Comparison of ENCODE assay signal across 19 cellular contexts in the genomic region with DNA sequence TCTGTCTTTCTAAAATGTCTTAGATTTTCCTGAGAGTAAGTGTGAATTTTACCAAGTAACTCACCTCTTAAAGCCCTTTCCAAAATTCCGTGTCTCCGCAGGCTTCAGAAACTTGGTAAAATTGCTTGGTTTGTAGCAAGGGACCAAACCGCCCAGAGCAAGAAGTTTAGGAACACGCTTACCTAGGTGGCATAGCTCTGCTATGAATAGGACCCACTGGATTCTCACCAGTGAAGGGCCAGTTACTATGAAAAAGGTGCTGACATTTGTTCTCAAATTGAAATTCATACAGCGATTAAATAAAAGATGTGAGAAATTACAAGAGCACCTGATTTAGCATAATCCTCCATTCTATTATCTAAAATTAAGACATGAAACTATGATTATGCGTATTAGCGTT. TPM values are rescaled to one million over a fixed set of nuclear protein-coding genes. Genes with fewer than 3 reads are reported as not detected.
DNase-seq lines count a peak whose midpoint lies in the region; ATAC-seq, FAIRE-seq and TF ChIP-seq lines count a peak whose summit lies in the region.
"Had no signal": no experiment of that assay in that cellular context is flagged by ENCODE, and none has a peak within 500 bp of the region (broad histone marks: within the 10 kb centered on the region; RNA-seq: fewer than 3 reads in every experiment).

No MANE protein-coding gene starts in this region.

- CTCF ChIA-PET in Caco-2 (lab: Charles Lee), result interaction anchor here (0.8 to 2.8 kb wide), 9 partner anchors 37 to 472 kb away, joined by 3 to 24 read pairs (median 6); no protein-coding TSS in a partner anchor
- CTCF ChIA-PET in HCT116 (lab: Charles Lee), result interaction anchor here (0.7 to 3.9 kb wide), 18 partner anchors 45 to 812 kb away, joined by 3 to 67 read pairs (median 4); no protein-coding TSS in a partner anchor
- CTCF ChIA-PET in PC-3 (lab: Charles Lee), result interaction anchor here (0.7 kb wide), 1 partner anchor 51 kb away, joined by 3 read pairs; no protein-coding TSS in a partner anchor

- no peaks in the 10 kb centered on the region for H3K27me3 Mint-ChIP-seq in Caco-2 (ENCODE audit: insufficient read depth, unreplicated experiment)

- DNase-seq in Caco-2 (no peak), HCT116 (ENCODE audit: low read depth, low spot score) (no peak), WERI-Rb-1 (no peak), keratinocyte (ENCODE audit: low read depth, low spot score) (no peak), GM19239 (ENCODE audit: insufficient read length, low spot score) (no peak), PC-3 (no peak)
- DNase-seq: DMS153, MV-4-11, NCI-H1930, NCI-H510A had no signal

- H3K9me2 ChIP-seq in HCT116 (ENCODE audit: insufficient read depth) (no peaks in the 10 kb centered on the region), PC-3 (replicated peaks; ENCODE audit: low read length) (no peaks in the 10 kb centered on the region)

- H3K9me1 ChIP-seq in keratinocyte (ENCODE audit: control insufficient read depth, extremely low read depth, insufficient read depth, low read length), result no peaks in the 10 kb centered on the region

- no peaks in the 10 kb centered on the region for H3F3A ChIP-seq in PC-3 (ENCODE audit: low read length, unreplicated experiment)

- dilution Hi-C loops in keratinocyte (cut with MboI; ENCODE audit: extremely low pct_ligation_motif_present, low sequenced_read_pairs), result no loop called here

- intact Hi-C loops in Caco-2 (cut with micrococcal nuclease; ENCODE audit: unreplicated experiment) (no loop called here), HCT116 (cut with micrococcal nuclease) (loop anchor here (2.0 to 5.0 kb wide), 3 partner anchors 305 to 810 kb away; no protein-coding TSS in a partner anchor), PC-3 (cut with micrococcal nuclease) (loop anchor here (5.0 kb wide), 1 partner anchor 95 kb away; no protein-coding TSS in a partner anchor)

- FAIRE-seq in keratinocyte (lab: Jason Lieb, UNC), result no peak
- FAIRE-seq in GM19239 (lab: Jason Lieb, UNC), result no peak

- H3K9me3 Mint-ChIP-seq in Caco-2 (ENCODE audit: unreplicated experiment), result no peaks in the 10 kb centered on the region
- H3K9me3 Mint-ChIP-seq: activated CD4-positive, alpha-beta memory T cell treated with anti-CD3 and anti-CD28 coated beads for 36 hours; memory B cell; neural crest cell; stimulated activated memory B cell treated with anti-CD40 and anti-IgM and Interleukin-4, amounts not matched to agents 10 μg/mL and 1 μg/mL and 100 μg/mL, for 72 hours had no signal

- no peaks in the 10 kb centered on the region for H3K27me3 ChIP-seq in Caco-2 (replicated peaks; ENCODE audit: control insufficient read depth, insufficient read depth, low read length)
- H3K27me3 ChIP-seq in HCT116 (ENCODE audit: insufficient read depth, low read length), result no peaks in the 10 kb centered on the region
- no peaks in the 10 kb centered on the region for H3K27me3 ChIP-seq in WERI-Rb-1 (ENCODE audit: insufficient read depth, low read depth, severe bottlenecking)
- H3K27me3 ChIP-seq in keratinocyte (ENCODE audit: control insufficient read depth, extremely low read depth, insufficient read depth, low read length), result no peaks in the 10 kb centered on the region
- no peaks in the 10 kb centered on the region for H3K27me3 ChIP-seq in PC-3 (ENCODE audit: low read length)
- H3K27me3 ChIP-seq: BLaER1, cardiac muscle cell, transverse colon had no signal

- RAD21 ChIA-PET in HCT116 (lab: Charles Lee; ENCODE audit: low non-redundant PET in 1 of 2, low total read pairs in 2 of 2, uncharacterized antibody in 2 of 2, unreplicated experiment in 2 of 2), result interaction anchor here (0.7 to 1.6 kb wide), 8 partner anchors 31 to 503 kb away, joined by 3 to 8 read pairs (median 5); a partner anchor contains a TSS

- TF ChIP-seq POLR2A in HCT116 (IDR thresholded peaks at IDR 0.05; ENCODE audit: borderline replicate concordance, extremely low read depth, insufficient read depth, insufficient read length), result no peak

- H3K27ac Mint-ChIP-seq in Caco-2 (ENCODE audit: unreplicated experiment), result no peak overlapping the region
- H3K27ac Mint-ChIP-seq: activated CD4-positive, alpha-beta memory T cell treated with anti-CD3 and anti-CD28 coated beads for 36 hours; memory B cell had no signal

- H3K36me3 ChIP-seq in Caco-2 (ENCODE audit: control insufficient read depth, insufficient read depth, low read length) (no peaks in the 10 kb centered on the region), HCT116 (ENCODE audit: control insufficient read depth in 1 of 2, insufficient read depth in 2 of 2, low read length in 2 of 2) (no peaks in the 10 kb centered on the region), WERI-Rb-1 (no peaks in the 10 kb centered on the region), keratinocyte (ENCODE audit: control insufficient read depth in 2 of 2, extremely low read depth in 1 of 2, insufficient read depth in 2 of 2, low read length in 2 of 2) (no peaks in the 10 kb centered on the region), PC-3 (ENCODE audit: low read depth, low read length) (no peaks in the 10 kb centered on the region)
- H3K36me3 ChIP-seq: BLaER1, cardiac muscle cell, transverse colon had no signal

- no peak for TF ChIP-seq CTCF in Caco-2 (IDR thresholded peaks at IDR 0.05; ENCODE audit: insufficient read depth in 1 of 2, low read depth in 1 of 2, low read length in 1 of 2, severe bottlenecking in 1 of 2, unreplicated experiment in 1 of 2)
- no peak for TF ChIP-seq CTCF in HCT116 (IDR thresholded peaks at IDR 0.05 in 2 of 3, conservative IDR thresholded peaks at IDR 0.05 in 1 of 3; ENCODE audit: borderline replicate concordance in 1 of 3, insufficient read depth in 1 of 3, low read depth in 2 of 3, low read length in 2 of 3)
- no peak for TF ChIP-seq CTCF in WERI-Rb-1 (IDR thresholded peaks at IDR 0.05; ENCODE audit: low read depth, low read length)
- TF ChIP-seq CTCF in keratinocyte (optimal IDR thresholded peaks at IDR 0.05 in 1 of 3, IDR thresholded peaks at IDR 0.05 in 1 of 3, conservative IDR thresholded peaks at IDR 0.05 in 1 of 3; ENCODE audit: extremely low read depth in 1 of 3, insufficient read depth in 2 of 3, low read length in 3 of 3), result no peak
- no peak for TF ChIP-seq CTCF in PC-3 (conservative IDR thresholded peaks at IDR 0.05; ENCODE audit: low read depth, low read length)

- H4K20me1 ChIP-seq in HCT116 (ENCODE audit: insufficient read depth) (no peaks in the 10 kb centered on the region), keratinocyte (ENCODE audit: control insufficient read depth, extremely low read depth, insufficient read depth, low read length) (no peaks in the 10 kb centered on the region), PC-3 (ENCODE audit: low read length) (no peaks in the 10 kb centered on the region)
- H4K20me1 ChIP-seq: BLaER1 had no signal

- BruUV-seq in Caco-2 (replicated peaks; lab: Mats Ljungman, UMichigan) (no TSS peak), HCT116 (replicated peaks; lab: Mats Ljungman, UMichigan) (no TSS peak), PC-3 (replicated peaks; lab: Mats Ljungman, UMichigan) (no TSS peak)

- POLR2A ChIA-PET in Caco-2 (lab: Charles Lee) (no interaction called here), HCT116 (lab: Charles Lee) (interaction anchor here (0.7 to 1.5 kb wide), 3 partner anchors 54 to 353 kb away, joined by 4 to 7 read pairs (median 4); no protein-coding TSS in a partner anchor), PC-3 (lab: Charles Lee; ENCODE audit: unreplicated experiment) (no interaction called here)

- H3K79me2 ChIP-seq in HCT116 (ENCODE audit: insufficient read depth, low read length) (no peaks in the 10 kb centered on the region), keratinocyte (ENCODE audit: control insufficient read depth, insufficient read depth, low read length) (no peaks in the 10 kb centered on the region), PC-3 (ENCODE audit: low read length) (no peaks in the 10 kb centered on the region)

- H3K9ac ChIP-seq in HCT116 (ENCODE audit: low read length), result 0 out of 2 replicates have a peak overlapping the region, but pooled peaks have one; percentile 41
- H3K9ac ChIP-seq in keratinocyte (ENCODE audit: control insufficient read depth, extremely low read depth, insufficient read depth, low read length), result no peak overlapping the region
- H3K9ac ChIP-seq in PC-3 (ENCODE audit: low read length), result no peak overlapping the region
- H3K9ac ChIP-seq: BLaER1 had no signal

- peak overlapping the region; percentile 44; the same call in 1 of the 2 replicates for H3K27ac ChIP-seq in HCT116 (ENCODE audit: low read depth, low read length)
- H3K27ac ChIP-seq in WERI-Rb-1, result no peak overlapping the region
- H3K27ac ChIP-seq in keratinocyte (ENCODE audit: control insufficient read depth, insufficient read depth, low read length), result no peak overlapping the region
- no peak overlapping the region for H3K27ac ChIP-seq in PC-3 (ENCODE audit: low read length)
- H3K27ac ChIP-seq: BLaER1, cardiac muscle cell, transverse colon had no signal

- ATAC-seq in HCT116, result no peak
- no peak for ATAC-seq in PC-3
- ATAC-seq in GM21423 (IDR thresholded peaks at IDR 0.05; ENCODE audit: unreplicated experiment), result no peak
- ATAC-seq: esophagus mucosa; stimulated activated memory B cell treated with anti-CD40 and anti-IgM and Interleukin-4, amounts not matched to agents 10 μg/mL and 1 μg/mL and 100 μg/mL, for 72 hours had no signal

- H3K4me1 ChIP-seq in Caco-2 (0 out of 2 replicates have a peak, but pooled peaks cover 6% of the 10 kb centered on the region), HCT116 (ENCODE audit: control insufficient read depth in 1 of 2, insufficient read depth in 2 of 2, low read length in 2 of 2) (peaks cover 4 to 9% of the 10 kb centered on the region in 2 experiments; a peak in 3 of 4 replicates), keratinocyte (ENCODE audit: control insufficient read depth, extremely low read depth, insufficient read depth, low read length) (no peaks in the 10 kb centered on the region), PC-3 (ENCODE audit: insufficient read depth, low read length) (peaks cover 14% of the 10 kb centered on the region; the same call in 1 of the 2 replicates)

- peak overlapping the region; percentile 58 for H3K4me3 Mint-ChIP-seq in Caco-2 (ENCODE audit: unreplicated experiment)

- H2AFZ ChIP-seq in HCT116 (ENCODE audit: low read depth, low read length, poor library complexity, severe bottlenecking), result peak overlapping the region; percentile 63
- peak overlapping the region; percentile 17 for H2AFZ ChIP-seq in keratinocyte (ENCODE audit: control insufficient read depth, low read length)
- H2AFZ ChIP-seq in PC-3 (ENCODE audit: low read length), result no peak overlapping the region

- no peak for TF ChIP-seq RAD21 in HCT116 (IDR thresholded peaks at IDR 0.05; ENCODE audit: low read depth)

- peaks cover 10% of the 10 kb centered on the region for H3K4me1 Mint-ChIP-seq in Caco-2 (ENCODE audit: low read depth, unreplicated experiment)
- H3K4me1 Mint-ChIP-seq: memory B cell, neural crest cell had no signal

- H3K9me3 ChIP-seq in Caco-2, result no peaks in the 10 kb centered on the region
- H3K9me3 ChIP-seq in HCT116 (ENCODE audit: control insufficient read depth in 1 of 2, insufficient read depth in 1 of 2, low read depth in 1 of 2, low read length in 2 of 2), result no peaks in the 10 kb centered on the region
- H3K9me3 ChIP-seq in WERI-Rb-1 (ENCODE audit: severe bottlenecking), result no peaks in the 10 kb centered on the region
- no peaks in the 10 kb centered on the region for H3K9me3 ChIP-seq in keratinocyte (ENCODE audit: control insufficient read depth, low read depth, low read length)
- no peaks in the 10 kb centered on the region for H3K9me3 ChIP-seq in PC-3 (ENCODE audit: low read length)
- H3K9me3 ChIP-seq: BLaER1, transverse colon had no signal

- H3K4me2 ChIP-seq in HCT116 (ENCODE audit: low read length) (peak overlapping the region; percentile 68), keratinocyte (ENCODE audit: control insufficient read depth, extremely low read depth, insufficient read depth, low read depth, low read length) (peak overlapping the region; percentile 54), PC-3 (ENCODE audit: low read length) (no peak overlapping the region)
- H3K4me2 ChIP-seq: BLaER1 had no signal

- H3K4me3 ChIP-seq in Caco-2 (ENCODE audit: low read depth, low read length) (peak overlapping the region; percentile 32), HCT116 (replicated peaks in 1 of 2; ENCODE audit: low read depth in 1 of 2, low read length in 2 of 2) (peak overlapping the region; percentile 35 to 52), WERI-Rb-1 (ENCODE audit: low read depth, low read length) (peak overlapping the region; percentile 43; the same call in 1 of the 2 replicates), keratinocyte (ENCODE audit: control insufficient read depth in 2 of 3, extremely low read depth in 1 of 3, insufficient read depth in 2 of 3, low read depth in 1 of 3, low read length in 3 of 3) (peak overlapping the region in 1 of 3 experiments; percentile 23), PC-3 (ENCODE audit: low read length) (no peak overlapping the region)
- H3K4me3 ChIP-seq: BLaER1 had no signal

- H3K36me3 Mint-ChIP-seq in Caco-2 (ENCODE audit: insufficient read depth, unreplicated experiment), result no peaks in the 10 kb centered on the region
- H3K36me3 Mint-ChIP-seq: activated CD4-positive, alpha-beta memory T cell treated with anti-CD3 and anti-CD28 coated beads for 36 hours; memory B cell; stimulated activated memory B cell treated with anti-CD40 and anti-IgM and Interleukin-4, amounts not matched to agents 10 μg/mL and 1 μg/mL and 100 μg/mL, for 72 hours had no signal

RNA-seq across cellular contexts. Expression of a gene that starts 6.7 kb away (rescaled TPM):
- total RNA-seq in Caco-2 (2022), result not detected in 2 replicates
- total RNA-seq in HCT116 (2021; ENCODE audit: unreplicated experiment), result 3.1 TPM
- 0.69 and 0.91 TPM in 2 replicates for polyA plus RNA-seq in HCT116 (2012)
- 0.05 to 0.14 TPM (median 0.13 TPM) in 3 replicates for polyA plus RNA-seq in keratinocyte
- polyA plus RNA-seq in keratinocyte (2011; ENCODE audit: low read depth), result not detected
- polyA plus RNA-seq in keratinocyte (2011; cell fraction: cytosol; rRNA removed), result 0.14 and 0.18 TPM in 2 replicates
- 0.20 TPM in 1 of 2 replicates, not detected in the other for polyA plus RNA-seq in keratinocyte (2011; cell fraction: nucleus; rRNA removed)
- polyA plus RNA-seq in keratinocyte (2012; ENCODE audit: low replicate concordance), result not detected in 2 replicates
- polyA minus RNA-seq in keratinocyte, result not detected in 3 replicates
- not detected for polyA minus RNA-seq in keratinocyte (2011; cell fraction: cytosol; rRNA and poly(A)+ RNA removed)
- polyA minus RNA-seq in keratinocyte (2011; cell fraction: nucleus; rRNA and poly(A)+ RNA removed), result not detected in 2 replicates
- total RNA-seq in PC-3 (2014; rRNA removed), result 0.40 and 0.44 TPM in 2 replicates
- total RNA-seq: activated CD4-positive, alpha-beta memory T cell treated with anti-CD3 and anti-CD28 coated beads for 36 hours; transverse colon had no signal

RNA-seq across cellular contexts. Expression of a gene that starts 45.9 kb away (rescaled TPM):
- total RNA-seq in Caco-2 (2022) (97.4 and 104 TPM in 2 replicates), HCT116 (2021; ENCODE audit: unreplicated experiment) (80.8 TPM), PC-3 (2014; rRNA removed) (30.5 and 35.6 TPM in 2 replicates)
- polyA plus RNA-seq in HCT116 (2012), result 47.2 and 57.1 TPM in 2 replicates
- polyA plus RNA-seq in keratinocyte, result 24.4 to 36.4 TPM (median 27.4 TPM) in 3 replicates
- 116 TPM for polyA plus RNA-seq in keratinocyte (2011; ENCODE audit: low read depth)
- 10.9 and 14.6 TPM in 2 replicates for polyA plus RNA-seq in keratinocyte (2011; cell fraction: cytosol; rRNA removed)
- polyA plus RNA-seq in keratinocyte (2011; cell fraction: nucleus; rRNA removed), result 53.8 and 74.8 TPM in 2 replicates
- polyA plus RNA-seq in keratinocyte (2012; ENCODE audit: low replicate concordance), result 18.5 and 21.5 TPM in 2 replicates
- polyA minus RNA-seq in keratinocyte, result 8.0 to 22.0 TPM (median 17.8 TPM) in 3 replicates
- 16.3 TPM for polyA minus RNA-seq in keratinocyte (2011; cell fraction: cytosol; rRNA and poly(A)+ RNA removed)
- polyA minus RNA-seq in keratinocyte (2011; cell fraction: nucleus; rRNA and poly(A)+ RNA removed), result 16.4 and 26.2 TPM in 2 replicates

RNA-seq across cellular contexts. Expression of a gene that starts 46.4 kb away (rescaled TPM):
- total RNA-seq in Caco-2 (2022), result 83.7 and 84.9 TPM in 2 replicates
- 74.2 TPM for total RNA-seq in HCT116 (2021; ENCODE audit: unreplicated experiment)
- 72.7 and 92.7 TPM in 2 replicates for polyA plus RNA-seq in HCT116 (2012)
- polyA plus RNA-seq in keratinocyte, result 2.3 to 18.5 TPM (median 17.1 TPM) in 3 replicates
- polyA plus RNA-seq in keratinocyte (2011; ENCODE audit: low read depth), result 0.22 TPM
- polyA plus RNA-seq in keratinocyte (2011; cell fraction: cytosol; rRNA removed), result 2.6 and 5.2 TPM in 2 replicates
- 3.3 and 3.7 TPM in 2 replicates for polyA plus RNA-seq in keratinocyte (2011; cell fraction: nucleus; rRNA removed)
- polyA plus RNA-seq in keratinocyte (2012; ENCODE audit: low replicate concordance), result 0.41 and 14.4 TPM in 2 replicates
- 2.6 to 27.2 TPM (median 19.3 TPM) in 3 replicates for polyA minus RNA-seq in keratinocyte
- polyA minus RNA-seq in keratinocyte (2011; cell fraction: cytosol; rRNA and poly(A)+ RNA removed), result 4.0 TPM
- polyA minus RNA-seq in keratinocyte (2011; cell fraction: nucleus; rRNA and poly(A)+ RNA removed), result 2.3 and 6.1 TPM in 2 replicates
- 55.5 and 59.0 TPM in 2 replicates for total RNA-seq in PC-3 (2014; rRNA removed)

RNA-seq across cellular contexts. Expression of a gene that starts 48.7 kb away (rescaled TPM):
- total RNA-seq in Caco-2 (2022) (not detected in 2 replicates), HCT116 (2021; ENCODE audit: unreplicated experiment) (not detected), PC-3 (2014; rRNA removed) (not detected in 2 replicates)
- not detected in 2 replicates for polyA plus RNA-seq in HCT116 (2012)
- not detected in 3 replicates for polyA plus RNA-seq in keratinocyte
- not detected for polyA plus RNA-seq in keratinocyte (2011; ENCODE audit: low read depth)
- polyA plus RNA-seq in keratinocyte (2011; cell fraction: cytosol; rRNA removed), result not detected in 2 replicates
- polyA plus RNA-seq in keratinocyte (2011; cell fraction: nucleus; rRNA removed), result not detected in 2 replicates
- polyA plus RNA-seq in keratinocyte (2012; ENCODE audit: low replicate concordance), result not detected in 2 replicates
- polyA minus RNA-seq in keratinocyte, result not detected in 3 replicates
- polyA minus RNA-seq in keratinocyte (2011; cell fraction: cytosol; rRNA and poly(A)+ RNA removed), result not detected
- polyA minus RNA-seq in keratinocyte (2011; cell fraction: nucleus; rRNA and poly(A)+ RNA removed), result not detected in 2 replicates
- total RNA-seq: activated CD4-positive, alpha-beta memory T cell treated with anti-CD3 and anti-CD28 coated beads for 36 hours; cardiac muscle cell; esophagus mucosa; neural crest cell; transverse colon had no signal
- polyA plus RNA-seq: cardiac muscle cell had no signal
